1 cellular context compared by ENCODE assay signal in genomic region chr5:9947231-9947693, GRCh38.
TF ChIP-seq lines count a peak whose summit lies in the region.

No MANE protein-coding gene starts in this region.

TF ChIP-seq in GM23338, 12 proteins besides CTCF, POLR2A, EP300 and RAD21 (continued from another document):
- TF ChIP-seq, protein P1, sequence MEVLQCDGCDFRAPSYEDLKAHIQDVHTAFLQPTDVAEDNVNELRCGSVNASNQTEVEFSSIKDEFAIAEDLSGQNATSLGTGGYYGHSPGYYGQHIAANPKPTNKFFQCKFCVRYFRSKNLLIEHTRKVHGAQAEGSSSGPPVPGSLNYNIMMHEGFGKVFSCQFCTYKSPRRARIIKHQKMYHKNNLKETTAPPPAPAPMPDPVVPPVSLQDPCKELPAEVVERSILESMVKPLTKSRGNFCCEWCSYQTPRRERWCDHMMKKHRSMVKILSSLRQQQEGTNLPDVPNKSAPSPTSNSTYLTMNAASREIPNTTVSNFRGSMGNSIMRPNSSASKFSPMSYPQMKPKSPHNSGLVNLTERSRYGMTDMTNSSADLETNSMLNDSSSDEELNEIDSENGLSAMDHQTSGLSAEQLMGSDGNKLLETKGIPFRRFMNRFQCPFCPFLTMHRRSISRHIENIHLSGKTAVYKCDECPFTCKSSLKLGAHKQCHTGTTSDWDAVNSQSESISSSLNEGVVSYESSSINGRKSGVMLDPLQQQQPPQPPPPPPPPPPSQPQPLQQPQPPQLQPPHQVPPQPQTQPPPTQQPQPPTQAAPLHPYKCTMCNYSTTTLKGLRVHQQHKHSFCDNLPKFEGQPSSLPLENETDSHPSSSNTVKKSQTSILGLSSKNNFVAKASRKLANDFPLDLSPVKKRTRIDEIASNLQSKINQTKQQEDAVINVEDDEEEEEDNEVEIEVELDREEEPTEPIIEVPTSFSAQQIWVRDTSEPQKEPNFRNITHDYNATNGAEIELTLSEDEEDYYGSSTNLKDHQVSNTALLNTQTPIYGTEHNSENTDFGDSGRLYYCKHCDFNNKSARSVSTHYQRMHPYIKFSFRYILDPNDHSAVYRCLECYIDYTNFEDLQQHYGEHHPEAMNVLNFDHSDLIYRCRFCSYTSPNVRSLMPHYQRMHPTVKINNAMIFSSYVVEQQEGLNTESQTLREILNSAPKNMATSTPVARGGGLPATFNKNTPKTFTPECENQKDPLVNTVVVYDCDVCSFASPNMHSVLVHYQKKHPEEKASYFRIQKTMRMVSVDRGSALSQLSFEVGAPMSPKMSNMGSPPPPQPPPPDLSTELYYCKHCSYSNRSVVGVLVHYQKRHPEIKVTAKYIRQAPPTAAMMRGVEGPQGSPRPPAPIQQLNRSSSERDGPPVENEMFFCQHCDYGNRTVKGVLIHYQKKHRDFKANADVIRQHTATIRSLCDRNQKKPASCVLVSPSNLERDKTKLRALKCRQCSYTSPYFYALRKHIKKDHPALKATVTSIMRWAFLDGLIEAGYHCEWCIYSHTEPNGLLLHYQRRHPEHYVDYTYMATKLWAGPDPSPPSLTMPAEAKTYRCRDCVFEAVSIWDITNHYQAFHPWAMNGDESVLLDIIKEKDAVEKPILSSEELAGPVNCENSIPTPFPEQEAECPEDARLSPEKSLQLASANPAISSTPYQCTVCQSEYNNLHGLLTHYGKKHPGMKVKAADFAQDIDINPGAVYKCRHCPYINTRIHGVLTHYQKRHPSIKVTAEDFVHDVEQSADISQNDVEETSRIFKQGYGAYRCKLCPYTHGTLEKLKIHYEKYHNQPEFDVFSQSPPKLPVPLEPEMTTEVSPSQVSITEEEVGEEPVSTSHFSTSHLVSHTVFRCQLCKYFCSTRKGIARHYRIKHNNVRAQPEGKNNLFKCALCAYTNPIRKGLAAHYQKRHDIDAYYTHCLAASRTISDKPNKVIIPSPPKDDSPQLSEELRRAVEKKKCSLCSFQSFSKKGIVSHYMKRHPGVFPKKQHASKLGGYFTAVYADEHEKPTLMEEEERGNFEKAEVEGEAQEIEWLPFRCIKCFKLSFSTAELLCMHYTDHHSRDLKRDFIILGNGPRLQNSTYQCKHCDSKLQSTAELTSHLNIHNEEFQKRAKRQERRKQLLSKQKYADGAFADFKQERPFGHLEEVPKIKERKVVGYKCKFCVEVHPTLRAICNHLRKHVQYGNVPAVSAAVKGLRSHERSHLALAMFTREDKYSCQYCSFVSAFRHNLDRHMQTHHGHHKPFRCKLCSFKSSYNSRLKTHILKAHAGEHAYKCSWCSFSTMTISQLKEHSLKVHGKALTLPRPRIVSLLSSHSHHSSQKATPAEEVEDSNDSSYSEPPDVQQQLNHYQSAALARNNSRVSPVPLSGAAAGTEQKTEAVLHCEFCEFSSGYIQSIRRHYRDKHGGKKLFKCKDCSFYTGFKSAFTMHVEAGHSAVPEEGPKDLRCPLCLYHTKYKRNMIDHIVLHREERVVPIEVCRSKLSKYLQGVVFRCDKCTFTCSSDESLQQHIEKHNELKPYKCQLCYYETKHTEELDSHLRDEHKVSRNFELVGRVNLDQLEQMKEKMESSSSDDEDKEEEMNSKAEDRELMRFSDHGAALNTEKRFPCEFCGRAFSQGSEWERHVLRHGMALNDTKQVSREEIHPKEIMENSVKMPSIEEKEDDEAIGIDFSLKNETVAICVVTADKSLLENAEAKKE (CRISPR knock-in tag; IDR thresholded peaks at IDR 0.05): no peak
- no peak for TF ChIP-seq ZNF114 (CRISPR knock-in tag; IDR thresholded peaks at IDR 0.05)
- no peak for TF ChIP-seq STAT1 (IDR thresholded peaks at IDR 0.05; ENCODE audit: unreplicated experiment)
- no peak for TF ChIP-seq ETS1 (IDR thresholded peaks at IDR 0.05)
- TF ChIP-seq NANOG (IDR thresholded peaks at IDR 0.05; ENCODE audit: borderline replicate concordance): no peak
- TF ChIP-seq EZH2phosphoT487 (IDR thresholded peaks at IDR 0.05; ENCODE audit: unreplicated experiment): no peak
- TF ChIP-seq CREB1 (CRISPR knock-in tag; IDR thresholded peaks at IDR 0.05; ENCODE audit: low read depth): no peak
- TF ChIP-seq POLR2AphosphoS5 (IDR thresholded peaks at IDR 0.05; ENCODE audit: low read depth): no peak
TF ChIP-seq in GM23338: peak in this region for 0.
